8 cellular contexts compared by ENCODE assay signal in genomic region chr1:6423321-6423999, GRCh38. TPM values are rescaled to one million over a fixed set of nuclear protein-coding genes. Genes with fewer than 3 reads are reported as not detected.
A peak's percentile ranks its signal among the peaks of the same experiment; 100 is the strongest.
DNase-seq lines count a peak whose midpoint lies in the region; ATAC-seq and TF ChIP-seq lines count a peak whose summit lies in the region.

No MANE protein-coding gene starts in this region.

- no peak overlapping the region for H3K4me3 ChIP-seq in hepatocyte

- DNase-seq in DMS53 treated with DMSO at 0.1 percent for 48 hours (lab: John Stamatoyannopoulos, UW; ENCODE audit: unreplicated experiment) (peak; percentile 70), HuH-7 (ENCODE audit: low spot score) (peak; percentile 91), SK-N-DZ (ENCODE audit: low spot score) (peak; percentile 22), hepatocyte (ENCODE audit: low spot score) (peak; percentile 83), epidermal melanocyte (ENCODE audit: insufficient read length, low spot score) (no peak)
- peak; percentile 34 to 69 (median 52) for DNase-seq in activated naive CD4-positive, alpha-beta T cell (lab: John Stamatoyannopoulos, UW)
- DNase-seq in stimulated activated CD4-positive, alpha-beta T cell treated with anti-CD3 and anti-CD28 coated beads, Interleukin-2, amount 100 ng/mL, for 24 hours = peak; percentile 78 to 80

- peaks cover 85% of the 10 kb centered on the region for H3K27me3 ChIP-seq in hepatocyte

- H2AFZ ChIP-seq in hepatocyte = no peak overlapping the region

- TF ChIP-seq CTCF in hepatocyte (IDR thresholded peaks at IDR 0.05; ENCODE audit: poor library complexity) = peak; percentile 72

- H3K4me2 ChIP-seq in hepatocyte = peak overlapping the region; percentile 72

- H3K36me3 ChIP-seq in hepatocyte (replicated peaks; ENCODE audit: insufficient read depth, low read depth) = no peaks in the 10 kb centered on the region

- H3K9me2 ChIP-seq in hepatocyte (replicated peaks; ENCODE audit: insufficient read depth) = no peaks in the 10 kb centered on the region

- H3K4me1 ChIP-seq in hepatocyte (ENCODE audit: insufficient read depth) = peaks cover 24% of the 10 kb centered on the region

- H3K79me2 ChIP-seq in hepatocyte = no peaks in the 10 kb centered on the region

- WGBS in hepatocyte (ENCODE audit: low lambda C conversion rate, missing lambda C conversion rate) = 14% methylated on average over 22 of the region's 24 CpGs

- no peaks in the 10 kb centered on the region for H3K9me3 ChIP-seq in hepatocyte (ENCODE audit: low read depth)

- no peak for ATAC-seq in HG03354 (IDR thresholded peaks at IDR 0.05; ENCODE audit: poor library complexity, severe bottlenecking, unreplicated experiment)

- no peaks in the 10 kb centered on the region for H4K20me1 ChIP-seq in hepatocyte (ENCODE audit: insufficient read depth, poor library complexity, severe bottlenecking)

- H3K27ac ChIP-seq in hepatocyte = no peak overlapping the region

RNA-seq across cellular contexts. Expression of gene ESPN, which starts 1.1 kb away (rescaled TPM):
- 0.20 TPM in 1 of 2 replicates, not detected in the other for polyA plus RNA-seq in SK-N-DZ (2014; cell fraction: cytosol; rRNA removed)
- 0.15 TPM in 1 of 2 replicates, not detected in the other for polyA plus RNA-seq in SK-N-DZ (2014; cell fraction: nucleus; rRNA removed)
- total RNA-seq in hepatocyte = 21.4 and 31.1 TPM in 2 replicates
- 48.4 and 65.7 TPM in 2 replicates for polyA plus RNA-seq in hepatocyte

RNA-seq across cellular contexts. Expression of gene HES2, which starts 3.7 kb away (rescaled TPM):
- polyA plus RNA-seq in SK-N-DZ (2014; cell fraction: cytosol; rRNA removed) = 0.48 TPM in 1 of 2 replicates, not detected in the other
- 0.13 and 1.3 TPM in 2 replicates for polyA plus RNA-seq in SK-N-DZ (2014; cell fraction: nucleus; rRNA removed)
- 0.27 and 0.44 TPM in 2 replicates for total RNA-seq in hepatocyte
- polyA plus RNA-seq in hepatocyte = 0.36 and 1.2 TPM in 2 replicates

RNA-seq across cellular contexts. Expression of gene ACOT7, which starts 29.9 kb away (rescaled TPM):
- polyA plus RNA-seq in SK-N-DZ (2014; cell fraction: cytosol; rRNA removed) = 59.5 and 63.2 TPM in 2 replicates
- polyA plus RNA-seq in SK-N-DZ (2014; cell fraction: nucleus; rRNA removed) = 28.3 and 44.8 TPM in 2 replicates
- total RNA-seq in hepatocyte = 20.3 and 25.8 TPM in 2 replicates
- polyA plus RNA-seq in hepatocyte = 38.1 and 39.9 TPM in 2 replicates

RNA-seq across cellular contexts. Expression of gene TNFRSF25, which starts 42.5 kb away (rescaled TPM):
- polyA plus RNA-seq in SK-N-DZ (2014; cell fraction: cytosol; rRNA removed) = 5.9 and 6.6 TPM in 2 replicates
- 53.5 and 71.1 TPM in 2 replicates for polyA plus RNA-seq in SK-N-DZ (2014; cell fraction: nucleus; rRNA removed)
- 4.8 and 14.0 TPM in 2 replicates for total RNA-seq in hepatocyte
- polyA plus RNA-seq in hepatocyte = 7.1 and 16.9 TPM in 2 replicates
